Comparison of ENCODE assay signal across 26 cellular contexts in the genomic region with DNA sequence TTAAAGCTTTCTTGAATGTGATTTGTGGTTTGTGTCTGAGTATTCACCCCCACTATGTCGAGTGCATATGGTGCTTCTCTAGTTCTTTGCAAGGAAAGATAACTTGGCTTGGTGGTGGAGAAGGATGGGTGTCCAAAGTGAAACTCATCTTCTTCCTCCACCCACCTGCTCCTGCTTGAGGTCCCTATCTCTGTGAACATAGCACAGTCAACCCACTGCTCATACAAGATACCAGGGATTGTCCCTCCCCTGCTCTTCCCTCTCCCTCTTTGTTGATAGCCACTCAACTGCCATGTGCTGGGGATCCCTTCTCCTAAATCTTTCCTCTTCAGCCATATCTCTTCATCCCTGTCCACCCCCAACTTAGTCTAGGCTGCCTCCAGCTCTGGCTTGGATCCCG.
"Had no signal": no experiment of that assay in that cellular context is flagged by ENCODE, and none has a peak within 500 bp of the region (broad histone marks: within the 10 kb centered on the region; RNA-seq: fewer than 3 reads in every experiment).

No MANE protein-coding gene starts in this region.

- H3K4me3 ChIP-seq: colonic mucosa, coronary artery, dorsolateral prefrontal cortex, esophagus squamous epithelium, gastrocnemius medialis, gastroesophageal sphincter, heart left ventricle, heart right ventricle had no signal

- H3K4me1 ChIP-seq: colonic mucosa, esophagus squamous epithelium, foreskin keratinocyte, gastrocnemius medialis, heart left ventricle, heart right ventricle had no signal

- H3K27ac ChIP-seq: colonic mucosa, coronary artery, dorsolateral prefrontal cortex, epithelial cell of prostate, esophagus squamous epithelium, foreskin keratinocyte, gastrocnemius medialis, gastroesophageal sphincter, heart left ventricle, heart right ventricle had no signal

- DNase-seq: colonic mucosa; cortex of kidney; dermis blood vessel endothelial cell; dorsolateral prefrontal cortex; effector CD4-positive, alpha-beta T cell; effector CD8-positive, alpha-beta T cell; effector memory CD4-positive, alpha-beta T cell; effector memory CD8-positive, alpha-beta T cell; endodermal cell; esophagus squamous epithelium; foreskin fibroblast; foreskin keratinocyte; foreskin melanocyte; gastrocnemius medialis; glutamatergic neuron; head of caudate nucleus; heart left ventricle; heart right ventricle had no signal

- ATAC-seq: effector memory CD8-positive, alpha-beta T cell; esophagus mucosa; foreskin keratinocyte; gastrocnemius medialis; gastroesophageal sphincter; heart left ventricle; heart right ventricle had no signal

- H3K36me3 ChIP-seq: colonic mucosa, esophagus squamous epithelium, gastrocnemius medialis, gastroesophageal sphincter, heart left ventricle, heart right ventricle had no signal

- H3K9me3 ChIP-seq: colonic mucosa, esophagus squamous epithelium, gastrocnemius medialis had no signal

- H3K27me3 ChIP-seq: colonic mucosa, foreskin keratinocyte, gastrocnemius medialis, gastroesophageal sphincter had no signal

- FAIRE-seq: colon, endometrium, endothelial cell of umbilical vein, frontal cortex had no signal
